ENCODE assay signal across 12 cellular contexts in the genomic region with DNA sequence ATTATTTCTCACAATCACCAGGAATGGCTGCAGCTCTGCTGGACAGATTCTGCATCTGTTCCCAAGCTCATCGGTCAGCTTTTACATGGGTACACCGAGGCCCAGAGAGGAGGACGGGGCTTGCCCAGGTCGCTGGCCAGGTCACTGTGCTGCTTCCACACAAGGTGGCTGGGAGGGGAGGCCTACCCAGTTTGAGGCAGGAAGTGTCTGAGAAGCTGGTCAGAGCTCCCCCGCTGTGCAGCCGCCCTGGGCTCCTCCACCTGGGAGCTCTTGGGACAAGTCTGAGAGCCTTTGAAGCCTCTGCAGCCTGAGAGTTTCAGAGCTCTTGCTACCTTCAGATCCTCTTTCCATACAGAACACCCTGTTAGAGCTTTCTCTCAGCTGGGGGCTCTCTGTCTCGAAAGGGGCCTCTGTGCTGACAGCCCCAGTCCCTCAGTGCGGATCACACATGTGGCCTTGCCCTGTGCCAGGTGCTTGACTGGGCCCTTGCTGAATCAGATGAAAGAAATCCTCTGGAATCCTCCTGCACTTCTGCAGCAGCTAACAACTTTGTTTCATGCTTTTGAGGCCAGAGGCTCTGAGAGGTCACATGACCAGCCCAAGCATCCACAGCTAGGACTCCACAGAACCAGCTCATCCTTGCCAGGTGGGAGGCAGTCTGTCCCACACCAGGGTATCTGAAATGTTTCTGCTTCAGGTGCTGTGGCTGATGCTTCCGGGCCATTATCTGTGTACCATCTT.
DNase-seq lines count a peak whose midpoint lies in the region; ATAC-seq and TF ChIP-seq lines count a peak whose summit lies in the region.
"Had no signal": no experiment of that assay in that cellular context is flagged by ENCODE, and none has a peak within 500 bp of the region (broad histone marks: within the 10 kb centered on the region; RNA-seq: fewer than 3 reads in every experiment).

No MANE protein-coding gene starts in this region.

- DNase-seq in activated CD4-positive, alpha-beta T cell treated with anti-CD3 and anti-CD28 coated beads for 36 hours, result no peak
- DNase-seq in activated CD4-positive, alpha-beta T cell treated with anti-CD3 and anti-CD28 coated beads, Interleukin-2, amount 50 U/mL, for 1 hour, result no peak
- DNase-seq in T-helper 2 cell (peak in 3 of 5 experiments; percentile 11 to 90 (median 18)), choroid plexus epithelial cell (ENCODE audit: low read depth) (peak; percentile 49), MCF 10A (ENCODE audit: unreplicated experiment) (no peak), COR-L47 (lab: John Stamatoyannopoulos, UW) (no peak)
- peak; percentile 26 for DNase-seq in stimulated activated naive CD4-positive, alpha-beta T cell treated with Interleukin-2 at 50 U/mL for 16 hours (lab: John Stamatoyannopoulos, UW)
- DNase-seq: amygdala, hypothalamus, NCI-H146 had no signal

- H3K4me1 Mint-ChIP-seq in activated CD4-positive, alpha-beta T cell treated with anti-CD3 and anti-CD28 coated beads for 36 hours, result peaks cover 76% of the 10 kb centered on the region
- no peaks in the 10 kb centered on the region for H3K4me1 Mint-ChIP-seq in MCF 10A (ENCODE audit: insufficient read depth, unreplicated experiment)

- H3K27me3 Mint-ChIP-seq in activated CD4-positive, alpha-beta T cell treated with anti-CD3 and anti-CD28 coated beads for 36 hours, result no peaks in the 10 kb centered on the region
- H3K27me3 Mint-ChIP-seq in MCF 10A (ENCODE audit: insufficient read depth, unreplicated experiment), result no peaks in the 10 kb centered on the region

- ATAC-seq in activated CD4-positive, alpha-beta T cell treated with anti-CD3 and anti-CD28 coated beads for 36 hours, result peak; percentile 39
- no peak for ATAC-seq in HG02885 (IDR thresholded peaks at IDR 0.05; ENCODE audit: poor library complexity, unreplicated experiment)

- no peaks in the 10 kb centered on the region for H3K9me3 Mint-ChIP-seq in activated CD4-positive, alpha-beta T cell treated with anti-CD3 and anti-CD28 coated beads for 36 hours (ENCODE audit: low read depth)
- H3K9me3 Mint-ChIP-seq in MCF 10A (ENCODE audit: unreplicated experiment), result no peaks in the 10 kb centered on the region

- BruUV-seq in MCF 10A (replicated peaks; lab: Mats Ljungman, UMichigan), result no TSS peak

- CTCF ChIA-PET in activated CD4-positive, alpha-beta T cell treated with anti-CD3 and anti-CD28 coated beads for 36 hours (lab: Charles Lee), result interaction anchor here (1.0 to 1.4 kb wide), 3 partner anchors 9 to 12 kb away, joined by 4 to 5 read pairs (median 4); no protein-coding TSS in a partner anchor
- CTCF ChIA-PET in MCF 10A (lab: Yijun Ruan, JAX), result interaction anchor here (0.6 to 0.9 kb wide), 3 partner anchors 106 to 168 kb away, joined by 3 to 4 read pairs (median 3); a partner anchor contains a TSS

- no peak overlapping the region for H3K4me3 ChIP-seq in choroid plexus epithelial cell (ENCODE audit: low read depth, low read length)
- H3K4me3 ChIP-seq: PC-9 had no signal

- intact Hi-C loops in activated CD4-positive, alpha-beta T cell treated with anti-CD3 and anti-CD28 coated beads for 36 hours (cut with DNase I, micrococcal nuclease), result no loop called here
- intact Hi-C loops in MCF 10A (cut with micrococcal nuclease), result no loop called here

- POLR2A ChIA-PET in activated CD4-positive, alpha-beta T cell treated with anti-CD3 and anti-CD28 coated beads for 36 hours (lab: Charles Lee), result interaction anchor here (0.8 to 1.1 kb wide), 2 partner anchors 8 to 168 kb away, joined by 3 to 5 read pairs; a partner anchor contains a TSS
- POLR2A ChIA-PET in MCF 10A (lab: Yijun Ruan, JAX), result interaction anchor here (0.6 kb wide), 1 partner anchor 54 kb away, joined by 4 read pairs; no protein-coding TSS in a partner anchor

- TF ChIP-seq CTCF in choroid plexus epithelial cell (conservative IDR thresholded peaks at IDR 0.05; ENCODE audit: low read depth, low read length) (no peak), MCF 10A (IDR thresholded peaks at IDR 0.05; ENCODE audit: unreplicated experiment) (no peak)

- H3K36me3 Mint-ChIP-seq in activated CD4-positive, alpha-beta T cell treated with anti-CD3 and anti-CD28 coated beads for 36 hours (ENCODE audit: low read depth), result peaks cover 16% of the 10 kb centered on the region
- H3K36me3 Mint-ChIP-seq in MCF 10A (ENCODE audit: insufficient read depth, unreplicated experiment), result peaks cover 20% of the 10 kb centered on the region

- H3K27ac Mint-ChIP-seq in activated CD4-positive, alpha-beta T cell treated with anti-CD3 and anti-CD28 coated beads for 36 hours, result peak overlapping the region; percentile 89
- no peak overlapping the region for H3K27ac Mint-ChIP-seq in MCF 10A (ENCODE audit: low read depth, unreplicated experiment)

- H3K4me3 Mint-ChIP-seq in activated CD4-positive, alpha-beta T cell treated with anti-CD3 and anti-CD28 coated beads for 36 hours, result no peak overlapping the region
- no peak overlapping the region for H3K4me3 Mint-ChIP-seq in MCF 10A (ENCODE audit: unreplicated experiment)

Comparison
In these comparisons a context has a peak if more than half of its experiments do, and no peak if none do; other contexts are left out.
1. DNase-seq: peak in T-helper 2 cell (3 of 5), choroid plexus epithelial cell (single experiment) and stimulated activated naive CD4-positive, alpha-beta T cell treated with Interleukin-2 at 50 U/mL for 16 hours (single experiment); none in activated CD4-positive, alpha-beta T cell treated with anti-CD3 and anti-CD28 coated beads for 36 hours (single experiment), activated CD4-positive, alpha-beta T cell treated with anti-CD3 and anti-CD28 coated beads, Interleukin-2, amount 50 U/mL, for 1 hour (single experiment), MCF 10A (single experiment) and COR-L47 (single experiment).